6 cellular contexts compared by ENCODE assay signal in the genomic region with DNA sequence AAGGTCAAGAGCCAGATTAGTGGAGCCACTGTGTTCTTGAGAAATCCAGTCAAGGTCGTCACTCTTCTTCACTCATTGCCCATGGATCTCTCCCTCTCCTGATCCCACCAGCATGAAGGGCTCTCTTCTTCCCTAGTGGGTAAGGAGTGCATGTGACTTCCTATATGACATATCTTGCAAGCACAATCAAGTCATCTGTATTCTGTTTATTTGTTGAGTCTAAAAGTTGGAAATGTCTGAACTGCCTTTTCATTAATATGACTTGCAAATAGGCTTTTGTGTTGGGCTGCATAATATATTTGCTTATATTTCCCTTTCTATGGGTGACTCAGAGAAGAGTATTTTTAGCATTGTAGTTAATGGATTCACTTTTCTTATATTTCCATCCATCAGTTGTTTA.
"Had no signal": no experiment of that assay in that cellular context is flagged by ENCODE, and none has a peak within 500 bp of the region (broad histone marks: within the 10 kb centered on the region; RNA-seq: fewer than 3 reads in every experiment).

No MANE protein-coding gene starts in this region.

- H3K27ac ChIP-seq: HL-60 had no signal

- DNase-seq: H9, HCEC 1CT, KBM-7 had no signal

- H3K4me3 ChIP-seq: GM23338 had no signal

- H3K4me2 ChIP-seq: GM23338 had no signal

- H2AFZ ChIP-seq: GM23338 had no signal

- ATAC-seq: GM23338, HepG2 had no signal
